ENCODE assay signal across 25 cellular contexts in genomic region chr19:19368087-19368486, GRCh38.
"Had no signal": no experiment of that assay in that cellular context is flagged by ENCODE, and none has a peak within 500 bp of the region (broad histone marks: within the 10 kb centered on the region; RNA-seq: fewer than 3 reads in every experiment).

No MANE protein-coding gene starts in this region.

- ATAC-seq: foreskin keratinocyte; left colon; left ventricle myocardium superior; naive thymus-derived CD4-positive, alpha-beta T cell; psoas muscle; sciatic nerve; stimulated activated memory B cell treated with anti-CD40 and anti-IgM and Interleukin-4, amounts not matched to agents 10 μg/mL and 1 μg/mL and 100 μg/mL, for 72 hours; upper lobe of right lung had no signal

- H3K4me3 ChIP-seq: coronary artery, dorsolateral prefrontal cortex, esophagus squamous epithelium, hepatocyte, lung, psoas muscle, spleen, tibial artery, upper lobe of right lung, vagina had no signal

- DNase-seq: dorsolateral prefrontal cortex; effector memory CD4-positive, alpha-beta T cell; esophagus squamous epithelium; foreskin keratinocyte; left colon; left ventricle myocardium superior; naive thymus-derived CD4-positive, alpha-beta T cell; nephron progenitor cell; retina; spleen; stimulated activated CD4-positive, alpha-beta T cell treated with anti-CD3 and anti-CD28 coated beads, Interleukin-15, amount 100 ng/mL, for 24 hours; stimulated activated CD4-positive, alpha-beta T cell treated with anti-CD3 and anti-CD28 coated beads, Interleukin-1b, Interleukin-23, amount 100 ng/mL, for 48 hours; stimulated activated CD4-positive, alpha-beta T cell treated with anti-CD3 and anti-CD28 coated beads, Interleukin-4, amount 100 ng/mL, for 24 hours; tibial artery; upper lobe of right lung had no signal

- H3K9me3 Mint-ChIP-seq: naive thymus-derived CD4-positive, alpha-beta T cell; nephron progenitor cell; stimulated activated memory B cell treated with anti-CD40 and anti-IgM and Interleukin-4, amounts not matched to agents 10 μg/mL and 1 μg/mL and 100 μg/mL, for 72 hours; stimulated activated naive CD8-positive, alpha-beta T cell treated with anti-CD3 and anti-CD28 coated beads, Interleukin-15, Interleukin-2, amounts not matched to agents 100 ng/mL and 50 ng/mL, for 24 hours had no signal

- H3K27me3 Mint-ChIP-seq: naive thymus-derived CD4-positive, alpha-beta T cell; stimulated activated memory B cell treated with anti-CD40 and anti-IgM and Interleukin-4, amounts not matched to agents 10 μg/mL and 1 μg/mL and 100 μg/mL, for 72 hours; stimulated activated naive CD8-positive, alpha-beta T cell treated with anti-CD3 and anti-CD28 coated beads, Interleukin-15, Interleukin-2, amounts not matched to agents 100 ng/mL and 50 ng/mL, for 24 hours had no signal

- H3K79me2 ChIP-seq: hepatocyte had no signal

- H3K9me3 ChIP-seq: esophagus squamous epithelium, neutrophil, psoas muscle, spleen, tibial artery, upper lobe of right lung, vagina had no signal

- H3K27me3 ChIP-seq: dorsolateral prefrontal cortex, esophagus squamous epithelium, foreskin keratinocyte, hepatocyte, neutrophil, spleen, tibial artery, upper lobe of right lung, vagina had no signal

- H3K4me3 Mint-ChIP-seq: naive thymus-derived CD4-positive, alpha-beta T cell; nephron progenitor cell; stimulated activated memory B cell treated with anti-CD40 and anti-IgM and Interleukin-4, amounts not matched to agents 10 μg/mL and 1 μg/mL and 100 μg/mL, for 72 hours; stimulated activated naive CD8-positive, alpha-beta T cell treated with anti-CD3 and anti-CD28 coated beads, Interleukin-15, Interleukin-2, amounts not matched to agents 100 ng/mL and 50 ng/mL, for 24 hours had no signal

- H3K27ac Mint-ChIP-seq: nephron progenitor cell; stimulated activated memory B cell treated with anti-CD40 and anti-IgM and Interleukin-4, amounts not matched to agents 10 μg/mL and 1 μg/mL and 100 μg/mL, for 72 hours; stimulated activated naive CD8-positive, alpha-beta T cell treated with anti-CD3 and anti-CD28 coated beads, Interleukin-15, Interleukin-2, amounts not matched to agents 100 ng/mL and 50 ng/mL, for 24 hours had no signal

- H3K4me2 ChIP-seq: hepatocyte had no signal

- H3K27ac ChIP-seq: coronary artery, dorsolateral prefrontal cortex, epithelial cell of prostate, esophagus squamous epithelium, foreskin keratinocyte, hepatocyte, psoas muscle, spleen, tibial artery, upper lobe of right lung, vagina had no signal

- H3K36me3 Mint-ChIP-seq: stimulated activated memory B cell treated with anti-CD40 and anti-IgM and Interleukin-4, amounts not matched to agents 10 μg/mL and 1 μg/mL and 100 μg/mL, for 72 hours had no signal

- H2AFZ ChIP-seq: hepatocyte had no signal

- H3K36me3 ChIP-seq: esophagus squamous epithelium, neutrophil, spleen, tibial artery, upper lobe of right lung, vagina had no signal
